18 cellular contexts compared by ENCODE assay signal in genomic region chr16:15536813-15537212, GRCh38.
DNase-seq lines count a peak whose midpoint lies in the region; ATAC-seq and TF ChIP-seq lines count a peak whose summit lies in the region.
"Had no signal": no experiment of that assay in that cellular context is flagged by ENCODE, and none has a peak within 500 bp of the region (broad histone marks: within the 10 kb centered on the region; RNA-seq: fewer than 3 reads in every experiment).

No MANE protein-coding gene starts in this region.

- H3K4me1 Mint-ChIP-seq in nephron progenitor cell: peaks cover 20% of the 10 kb centered on the region
- H3K4me1 Mint-ChIP-seq: B cell had no signal

- TF ChIP-seq CTCF in nephron progenitor cell (IDR thresholded peaks at IDR 0.05): no peak

- no peak overlapping the region for H3K4me3 Mint-ChIP-seq in nephron progenitor cell
- H3K4me3 Mint-ChIP-seq: B cell, GM23338 had no signal

- H3K27ac Mint-ChIP-seq in nephron progenitor cell: peak overlapping the region; percentile 18
- H3K27ac Mint-ChIP-seq: B cell, GM23338 had no signal

- peaks cover 4% of the 10 kb centered on the region for H3K27me3 Mint-ChIP-seq in nephron progenitor cell (ENCODE audit: low read depth, poor library complexity)
- H3K27me3 Mint-ChIP-seq: B cell had no signal

- ATAC-seq in GM18858 (IDR thresholded peaks at IDR 0.05; ENCODE audit: unreplicated experiment): no peak
- ATAC-seq: GM12878, GM23338 had no signal

- peaks cover 41% of the 10 kb centered on the region for H3K36me3 Mint-ChIP-seq in nephron progenitor cell (ENCODE audit: low read depth)

- peak; percentile 46 for DNase-seq in NCI-H2227 (lab: John Stamatoyannopoulos, UW; ENCODE audit: unreplicated experiment)
- no peak for DNase-seq in NCI-H2227 treated with DMSO at 0.1 percent for 48 hours (lab: John Stamatoyannopoulos, UW)
- peak; percentile 5 for DNase-seq in HCEC 1CT
- DNase-seq in NCI-H69 (lab: John Stamatoyannopoulos, UW): peak; percentile 80
- no peak for DNase-seq in nephron progenitor cell
- no peak for DNase-seq in amygdala (lab: John Stamatoyannopoulos, UW)
- no peak for DNase-seq in Kasumi-1 (lab: John Stamatoyannopoulos, UW)
- DNase-seq: DMS79 treated with DMSO at 0.1 percent for 48 hours; NCI-H1092 treated with DMSO at 0.1 percent for 48 hours; NCI-H187; NCI-H226; NCI-H526; NK-92 treated with Interleukin-12 subunit alpha and Interleukin-12 subunit beta, amount 100 ng/mL, for 24 hours; Peyer's patch had no signal

- H3K9me3 Mint-ChIP-seq in nephron progenitor cell: no peaks in the 10 kb centered on the region
- H3K9me3 Mint-ChIP-seq: GM23338 had no signal

Comparison
In these comparisons a context has a peak if more than half of its experiments do, and no peak if none do; other contexts are left out.
1. DNase-seq: peak in NCI-H2227 (single experiment), HCEC 1CT (single experiment) and NCI-H69 (single experiment); none in NCI-H2227 treated with DMSO at 0.1 percent for 48 hours (single experiment), nephron progenitor cell (single experiment), amygdala (0 of 56) and Kasumi-1 (0 of 2).